Comparison of ENCODE assay signal across 9 cellular contexts in genomic region chrX:47234583-47234982, GRCh38. TPM values are rescaled to one million over a fixed set of nuclear protein-coding genes. Genes with fewer than 3 reads are reported as not detected.
DNase-seq lines count a peak whose midpoint lies in the region; ATAC-seq and TF ChIP-seq lines count a peak whose summit lies in the region.
"Had no signal": no experiment of that assay in that cellular context is flagged by ENCODE, and none has a peak within 500 bp of the region (broad histone marks: within the 10 kb centered on the region; RNA-seq: fewer than 3 reads in every experiment).

No MANE protein-coding gene starts in this region.

- H3K27me3 Mint-ChIP-seq in T-helper 17 cell = no peaks in the 10 kb centered on the region

- H3K4me1 Mint-ChIP-seq in T-helper 17 cell = peaks cover 9% of the 10 kb centered on the region

- peak overlapping the region; percentile 97 for H3K27ac Mint-ChIP-seq in T-helper 17 cell

- H3K9ac ChIP-seq in skeletal muscle tissue (ENCODE audit: low read depth in 1 of 3, low read length in 3 of 3) = peak overlapping the region in 2 of 3 donors; percentile 76 to 93

- H3K4me1 ChIP-seq in skeletal muscle tissue (ENCODE audit: control insufficient read depth in 3 of 3, insufficient read depth in 3 of 3, low read length in 3 of 3) = peaks cover 0 to 8% (median 3%) of the 10 kb centered on the region in 3 donors

- no peak for ATAC-seq in T-helper 17 cell
- ATAC-seq in GM19023 (IDR thresholded peaks at IDR 0.05; ENCODE audit: unreplicated experiment) = no peak
- no peak for ATAC-seq in GM21576 (IDR thresholded peaks at IDR 0.05; ENCODE audit: unreplicated experiment)
- no peak for ATAC-seq in GM19324 (IDR thresholded peaks at IDR 0.05; ENCODE audit: low FRiP score, unreplicated experiment)

- TF ChIP-seq CTCF in fibroblast of pulmonary artery (IDR thresholded peaks at IDR 0.05; ENCODE audit: low read length, missing control alignments) = no peak

- H3K9me3 ChIP-seq in T-helper 17 cell (ENCODE audit: control insufficient read depth, low read length, poor library complexity, severe bottlenecking) (no peaks in the 10 kb centered on the region), skeletal muscle tissue (ENCODE audit: control insufficient read depth in 3 of 3, low read length in 3 of 3) (no peaks in the 10 kb centered on the region)

- no peaks in the 10 kb centered on the region for H3K27me3 ChIP-seq in skeletal muscle tissue (ENCODE audit: control insufficient read depth in 3 of 3, insufficient read depth in 3 of 3, low read length in 3 of 3)

- peak overlapping the region; percentile 94 for H3K27ac ChIP-seq in skeletal muscle tissue (ENCODE audit: low read depth, low read length)

- H3K4me3 ChIP-seq in fibroblast of pulmonary artery (replicated peaks; ENCODE audit: low read depth, low read length) = peak overlapping the region; percentile 70
- peak overlapping the region in 1 of 3 donors; percentile 80 for H3K4me3 ChIP-seq in skeletal muscle tissue (ENCODE audit: low read length in 3 of 3)

- H3K36me3 Mint-ChIP-seq in T-helper 17 cell (ENCODE audit: low read depth) = no peaks in the 10 kb centered on the region

- peaks cover 0 to 2% (median under 1%) of the 10 kb centered on the region in 3 donors for H3K36me3 ChIP-seq in skeletal muscle tissue (ENCODE audit: control insufficient read depth in 3 of 3, insufficient read depth in 3 of 3, low read length in 3 of 3)

- no peak overlapping the region for H3K4me3 Mint-ChIP-seq in T-helper 17 cell

- peak; percentile 10 for DNase-seq in HCEC 1CT
- no peak for DNase-seq in T-helper 17 cell
- DNase-seq in fibroblast of pulmonary artery (ENCODE audit: low read depth) = peak; percentile 28
- DNase-seq in stimulated activated CD4-positive, alpha-beta T cell treated with anti-CD3 and anti-CD28 coated beads, Interleukin-4, amount 100 ng/mL, for 4 hours = no peak
- DNase-seq: NCI-H2029 treated with DMSO at 0.1 percent for 48 hours had no signal

RNA-seq across cellular contexts. Expression of gene USP11, which starts 1.8 kb away (rescaled TPM):
- total RNA-seq in T-helper 17 cell (10 to 100 TPM; 42.0 to 42.9 TPM), skeletal muscle tissue (61.1 TPM)

RNA-seq across cellular contexts. Expression of gene CDK16, which starts 16.1 kb away (rescaled TPM):
- 100 to 1,000 TPM; 123 to 145 TPM for total RNA-seq in T-helper 17 cell
- total RNA-seq in skeletal muscle tissue = 38.6 TPM

RNA-seq across cellular contexts. Expression of gene UBA1, which starts 41.0 kb away (rescaled TPM):
- total RNA-seq in T-helper 17 cell (100 to 1,000 TPM; 109 to 112 TPM), skeletal muscle tissue (57.4 TPM)

Comparison
In these comparisons a context has a peak if more than half of its experiments do, and no peak if none do; other contexts are left out.
1. DNase-seq: peak in HCEC 1CT (single experiment) and fibroblast of pulmonary artery (single experiment); none in T-helper 17 cell (0 of 3) and stimulated activated CD4-positive, alpha-beta T cell treated with anti-CD3 and anti-CD28 coated beads, Interleukin-4, amount 100 ng/mL, for 4 hours (0 of 2).